ENCODE assay signal across 1 cellular context in genomic region chr22:40450651-40451050, GRCh38.
TF ChIP-seq lines count a peak whose summit lies in the region.

No MANE protein-coding gene starts in this region.

TF ChIP-seq in GM23338, 12 proteins besides CTCF, POLR2A, EP300 and RAD21 (continued from another document):
- TF ChIP-seq CREB1 (CRISPR knock-in tag; IDR thresholded peaks at IDR 0.05; ENCODE audit: low read depth) (no peak), STAT1 (IDR thresholded peaks at IDR 0.05; ENCODE audit: unreplicated experiment) (no peak), JUNB (IDR thresholded peaks at IDR 0.05; ENCODE audit: unreplicated experiment) (no peak), ZNF462 (CRISPR knock-in tag; IDR thresholded peaks at IDR 0.05) (no peak)
